ENCODE assay signal across 8 cellular contexts in genomic region chr20:35523298-35523888, GRCh38. TPM values are rescaled to one million over a fixed set of nuclear protein-coding genes. Genes with fewer than 3 reads are reported as not detected.
A peak's percentile ranks its signal among the peaks of the same experiment; 100 is the strongest.
DNase-seq lines count a peak whose midpoint lies in the region; ATAC-seq, FAIRE-seq and TF ChIP-seq lines count a peak whose summit lies in the region.

No MANE protein-coding gene starts in this region.

- H3K36me3 ChIP-seq in heart left ventricle = no peaks in the 10 kb centered on the region
- H3K36me3 ChIP-seq in SJCRH30 = no peaks in the 10 kb centered on the region
- no peaks in the 10 kb centered on the region for H3K36me3 ChIP-seq in H1 (ENCODE audit: control insufficient read depth in 2 of 4, insufficient read depth in 4 of 4, low read length in 3 of 4)

- 73 to 80% (median 77%) methylated on average over 6 of the region's 6 CpGs for WGBS in heart left ventricle, 4 donors
- WGBS in H1 (ENCODE audit: extremely low coverage in 1 of 2, insufficient coverage in 1 of 2, insufficient read length in 1 of 2, insufficient replicate concordance in 2 of 2, low coverage in 1 of 2, low lambda C conversion rate in 2 of 2, missing lambda C conversion rate in 1 of 2), 2 experiments = 56% methylated on average over 6 of the region's 6 CpGs; no CpG with 5 or more reads in 1 of the 2 experiments

- no peak overlapping the region for H4K5ac ChIP-seq in H1 (ENCODE audit: insufficient read length, low read depth, low read length)

- H3K18ac ChIP-seq in H1 (ENCODE audit: extremely low read depth, low read length) = no peak overlapping the region

- no peak overlapping the region for H2BK20ac ChIP-seq in H1 (ENCODE audit: low read length)

- CTCF ChIA-PET in H1 (lab: Charles Lee; ENCODE audit: partially characterized antibody) = interaction anchor here (1.0 kb wide), 1 partner anchor 10 kb away, joined by 4 read pairs; no protein-coding TSS in a partner anchor

- H2BK5ac ChIP-seq in H1 (ENCODE audit: low read depth, low read length) = no peak overlapping the region

- H3K27me3 ChIP-seq in heart left ventricle = no peaks in the 10 kb centered on the region
- no peaks in the 10 kb centered on the region for H3K27me3 ChIP-seq in SJCRH30
- no peaks in the 10 kb centered on the region for H3K27me3 ChIP-seq in H1 (replicated peaks in 1 of 4; ENCODE audit: control insufficient read depth in 3 of 4, extremely low read depth in 1 of 4, insufficient read depth in 3 of 4, low read length in 3 of 4)

- no peak for ATAC-seq in heart left ventricle
- ATAC-seq in GM21576 (IDR thresholded peaks at IDR 0.05; ENCODE audit: unreplicated experiment) = no peak

- no peak for TF ChIP-seq EP300 in H1 (IDR thresholded peaks at IDR 0.05; ENCODE audit: borderline replicate concordance in 1 of 2, low read depth in 2 of 2, low read length in 2 of 2)

- intact Hi-C loops in heart left ventricle (cut with DNase I) = no loop called here
- intact Hi-C loops in cardiac septum (cut with DNase I) = no loop called here

- no peak overlapping the region for H2BK120ac ChIP-seq in H1 (replicated peaks; ENCODE audit: low read depth, low read length)

- H3K9ac ChIP-seq in H1 (replicated peaks in 1 of 4; ENCODE audit: extremely low read depth in 1 of 4, low read depth in 3 of 4, low read length in 3 of 4) = no peak overlapping the region

- POLR2A ChIA-PET in H1 (lab: Charles Lee; ENCODE audit: partially characterized antibody) = interaction anchor here (0.7 kb wide), 1 partner anchor 243 kb away, joined by 4 read pairs; no protein-coding TSS in a partner anchor

- TF ChIP-seq CTCF in heart left ventricle (IDR thresholded peaks at IDR 0.05) (peak in 10 of 12 donors; percentile 19 to 48 (median 32)), H1 (IDR thresholded peaks at IDR 0.05; ENCODE audit: control extremely low read depth in 1 of 3, insufficient read depth in 1 of 3, low read depth in 1 of 3, low read length in 3 of 3) (peak; percentile 62 to 76 (median 73))

- H4K91ac ChIP-seq in H1 (replicated peaks; ENCODE audit: insufficient read length, low read length) = no peak overlapping the region

- H3K9me3 ChIP-seq in heart left ventricle (no peaks in the 10 kb centered on the region), SJCRH30 (replicated peaks) (no peaks in the 10 kb centered on the region), H1 (ENCODE audit: insufficient read depth in 2 of 2, low read depth in 1 of 2, low read length in 1 of 2) (peaks cover 4 to 6% of the 10 kb centered on the region in 2 experiments; a peak in 2 of 4 replicates)

- H3K4me1 ChIP-seq in heart left ventricle (no peaks in the 10 kb centered on the region), SJCRH30 (no peaks in the 10 kb centered on the region), H1 (replicated peaks in 1 of 4; ENCODE audit: control insufficient read depth in 3 of 4, insufficient read depth in 4 of 4, low read length in 3 of 4) (no peaks in the 10 kb centered on the region)

- H3K79me1 ChIP-seq in H1 (ENCODE audit: low read depth, low read length) = no peaks in the 10 kb centered on the region

- DNase-seq in heart left ventricle (no peak), cardiac septum (ENCODE audit: low spot score) (no peak), SJCRH30 (peak; percentile 30 to 63), H1 (ENCODE audit: low read depth in 1 of 2, low spot score in 2 of 2) (peak in 1 of 2 experiments; percentile 84), GDM1 (lab: John Stamatoyannopoulos, UW) (no peak), kidney glomerular epithelial cell (lab: John Stamatoyannopoulos, UW) (no peak)
- peak; percentile 37 to 38 for DNase-seq in stimulated activated CD4-positive, alpha-beta T cell treated with anti-CD3 and anti-CD28 coated beads, Interleukin-2, amount 100 ng/mL, for 24 hours

- no peaks in the 10 kb centered on the region for H4K20me1 ChIP-seq in H1 (replicated peaks in 1 of 2; ENCODE audit: control insufficient read depth in 1 of 2, insufficient read depth in 2 of 2, low read length in 2 of 2)

- no peaks in the 10 kb centered on the region for H3K23me2 ChIP-seq in H1 (ENCODE audit: low read depth, low read length)

- H3K14ac ChIP-seq in H1 (ENCODE audit: insufficient read length) = no peak overlapping the region

- TF ChIP-seq POLR2A in heart left ventricle (IDR thresholded peaks at IDR 0.05) = no peak
- no peak for TF ChIP-seq POLR2A in H1 (IDR thresholded peaks at IDR 0.05; ENCODE audit: control extremely low read depth in 1 of 2, low read depth in 2 of 2, low read length in 2 of 2)

- no peak overlapping the region for H2AK5ac ChIP-seq in H1 (ENCODE audit: low read depth, low read length)

- H2AFZ ChIP-seq in H1 (ENCODE audit: low read length) = no peak overlapping the region

- FAIRE-seq in H1 (lab: Jason Lieb, UNC) = peak; percentile 62

- 0 out of 2 replicates have a peak overlapping the region, but pooled peaks have one; percentile 30 for H2BK12ac ChIP-seq in H1 (ENCODE audit: low read depth, low read length)

- no peak overlapping the region for H2BK15ac ChIP-seq in H1 (ENCODE audit: low read length)

- no peak overlapping the region for H3K4ac ChIP-seq in H1 (replicated peaks; ENCODE audit: insufficient read length, low read depth, low read length)

- H3K4me2 ChIP-seq in H1 (ENCODE audit: insufficient read depth in 1 of 2, low read depth in 2 of 2, low read length in 2 of 2) = no peak overlapping the region

- H4K8ac ChIP-seq in H1 (ENCODE audit: extremely low read depth, insufficient read depth, low read length) = no peak overlapping the region

- no peaks in the 10 kb centered on the region for H3K79me2 ChIP-seq in H1 (ENCODE audit: control insufficient read depth in 1 of 2, insufficient read depth in 2 of 2, low read length in 2 of 2)

- no peak overlapping the region for H3K27ac ChIP-seq in heart left ventricle
- H3K27ac ChIP-seq in SJCRH30 = no peak overlapping the region
- H3K27ac ChIP-seq in H1 (ENCODE audit: low read depth, low read length) = no peak overlapping the region

- TF ChIP-seq RAD21 in H1 (IDR thresholded peaks at IDR 0.05 in 1 of 2, conservative IDR thresholded peaks at IDR 0.05 in 1 of 2; ENCODE audit: low read depth in 2 of 2, low read length in 2 of 2) = peak; percentile 41 to 59; a peak in 3 of 4 replicates

- no peak overlapping the region for H3K23ac ChIP-seq in H1 (ENCODE audit: insufficient read length)

- no peak overlapping the region for H3K56ac ChIP-seq in H1 (replicated peaks; ENCODE audit: insufficient read length, low read depth, low read length)

- no peak overlapping the region for H3K4me3 ChIP-seq in heart left ventricle
- H3K4me3 ChIP-seq in SJCRH30 = no peak overlapping the region
- no peak overlapping the region for H3K4me3 ChIP-seq in H1 (ENCODE audit: extremely low read depth in 1 of 4, insufficient read depth in 2 of 4, low read depth in 3 of 4, low read length in 4 of 4)

TF ChIP-seq in H1, 55 proteins besides CTCF, POLR2A, EP300 and RAD21:
- no peak for TF ChIP-seq POU5F1 (IDR thresholded peaks at IDR 0.05; ENCODE audit: low read depth, low read length)
- peak; percentile 77 for TF ChIP-seq YY1 (IDR thresholded peaks at IDR 0.05; ENCODE audit: low read depth, low read length)

RNA-seq across cellular contexts. Expression of gene C20orf173, which starts 6.1 kb away (rescaled TPM):
- total RNA-seq in heart left ventricle = not detected
- not detected for polyA plus RNA-seq in heart left ventricle
- total RNA-seq in cardiac septum = not detected
- not detected in 2 replicates for total RNA-seq in SJCRH30 (2014; rRNA removed; shearing (Covaris generic))
- total RNA-seq in H1 (2021; fragmentation: NEBNext Ultra II Directional; extraction: Animal tissue kit (Norgen Biotek cat#: 25700)) = not detected in 2 replicates
- polyA plus RNA-seq in H1 (2011; rRNA removed) = not detected in 2 replicates
- polyA plus RNA-seq in H1 (2011; cell fraction: cytosol; rRNA removed) = not detected
- polyA plus RNA-seq in H1 (2011; cell fraction: nucleus; rRNA removed) = not detected
- polyA plus RNA-seq in H1 (2012, experiment 1 of 2) = not detected in 4 replicates
- polyA plus RNA-seq in H1 (2012, experiment 2 of 2) = not detected
- polyA plus RNA-seq in H1 (2013, experiment 1 of 2) = not detected
- polyA plus RNA-seq in H1 (2013, experiment 2 of 2) = not detected
- polyA minus RNA-seq in H1 (2011; rRNA and poly(A)+ RNA removed) = not detected in 2 replicates
- polyA minus RNA-seq in H1 (2011; cell fraction: cytosol; rRNA and poly(A)+ RNA removed) = not detected
- polyA minus RNA-seq in H1 (2011; cell fraction: nucleus; rRNA and poly(A)+ RNA removed) = not detected

RNA-seq across cellular contexts. Expression of gene ERGIC3, which starts 18.5 kb away (rescaled TPM):
- total RNA-seq in heart left ventricle (100 to 1,000 TPM in 5 of 9 donors, 10 to 100 TPM in 4; 83.9 to 152 (median 101) TPM), cardiac septum (91.2 TPM)
- polyA plus RNA-seq in heart left ventricle (100 to 1,000 TPM in 1 of 2 donors, 10 to 100 TPM in 1; 69.8 to 120 TPM), H1 (2011; rRNA removed) (341 and 364 TPM in 2 replicates)
- 244 and 261 TPM in 2 replicates for total RNA-seq in SJCRH30 (2014; rRNA removed; shearing (Covaris generic))
- 174 and 178 TPM in 2 replicates for total RNA-seq in H1 (2021; fragmentation: NEBNext Ultra II Directional; extraction: Animal tissue kit (Norgen Biotek cat#: 25700))
- 363 TPM for polyA plus RNA-seq in H1 (2011; cell fraction: cytosol; rRNA removed)
- 409 TPM for polyA plus RNA-seq in H1 (2011; cell fraction: nucleus; rRNA removed)
- polyA plus RNA-seq in H1 (2012, experiment 1 of 2) = 277 to 371 TPM (median 349 TPM) in 4 replicates
- 315 TPM for polyA plus RNA-seq in H1 (2012, experiment 2 of 2)
- 143 TPM for polyA plus RNA-seq in H1 (2013, experiment 1 of 2)
- polyA plus RNA-seq in H1 (2013, experiment 2 of 2) = 146 TPM
- 335 and 380 TPM in 2 replicates for polyA minus RNA-seq in H1 (2011; rRNA and poly(A)+ RNA removed)
- 83.5 TPM for polyA minus RNA-seq in H1 (2011; cell fraction: cytosol; rRNA and poly(A)+ RNA removed)
- 96.6 TPM for polyA minus RNA-seq in H1 (2011; cell fraction: nucleus; rRNA and poly(A)+ RNA removed)

Comparison
In these comparisons a context has a peak if more than half of its experiments do, and no peak if none do; other contexts are left out.
1. DNase-seq: peak in SJCRH30 (2 of 2) and stimulated activated CD4-positive, alpha-beta T cell treated with anti-CD3 and anti-CD28 coated beads, Interleukin-2, amount 100 ng/mL, for 24 hours (2 of 2); none in heart left ventricle (0 of 5), cardiac septum (single experiment), GDM1 (single experiment) and kidney glomerular epithelial cell (single experiment).